Comparison of ENCODE assay signal across 12 cellular contexts in genomic region chr20:4817230-4817671, GRCh38. TPM values are rescaled to one million over a fixed set of nuclear protein-coding genes. Genes with fewer than 3 reads are reported as not detected.
DNase-seq lines count a peak whose midpoint lies in the region; ATAC-seq lines count a peak whose summit lies in the region.
"Had no signal": no experiment of that assay in that cellular context is flagged by ENCODE, and none has a peak within 500 bp of the region (broad histone marks: within the 10 kb centered on the region; RNA-seq: fewer than 3 reads in every experiment).

No MANE protein-coding gene starts in this region.

- H3K14ac ChIP-seq in trophoblast cell (ENCODE audit: low read length): no peak overlapping the region

- no peak overlapping the region for H3K4me3 ChIP-seq in trophoblast cell (ENCODE audit: low read depth, low read length)
- H3K4me3 ChIP-seq: cardiac muscle cell had no signal

- no peak overlapping the region for H2BK12ac ChIP-seq in trophoblast cell (ENCODE audit: low read length)

- H3K23ac ChIP-seq in trophoblast cell (ENCODE audit: low read length): no peak overlapping the region

- no peak overlapping the region for H4K91ac ChIP-seq in trophoblast cell (ENCODE audit: low read depth, low read length)

- no peaks in the 10 kb centered on the region for H3K79me1 ChIP-seq in trophoblast cell (ENCODE audit: low read length)

- H2AFZ ChIP-seq in trophoblast cell (ENCODE audit: insufficient read depth, low read length, poor library complexity): no peak overlapping the region

- peaks cover 1% of the 10 kb centered on the region for H3K9me3 ChIP-seq in trophoblast cell (ENCODE audit: insufficient read depth, low read depth, low read length)

- no peak overlapping the region for H3K4me2 ChIP-seq in trophoblast cell (ENCODE audit: low read length)
- H3K4me2 ChIP-seq: KMS-11 had no signal

- peak overlapping the region; percentile 50 for H3K27ac Mint-ChIP-seq in activated T-cell treated with anti-CD3 and anti-CD28 coated beads, Interleukin-2, amount 50 U/mL, for 24 hours
- H3K27ac Mint-ChIP-seq in IgD-negative memory B cell: peak overlapping the region; percentile 59 to 100 (median 59)
- H3K27ac Mint-ChIP-seq in effector memory CD8-positive, alpha-beta T cell: peak overlapping the region; percentile 19 to 38

- no peak overlapping the region for H3K4me3 Mint-ChIP-seq in activated T-cell treated with anti-CD3 and anti-CD28 coated beads, Interleukin-2, amount 50 U/mL, for 24 hours
- H3K4me3 Mint-ChIP-seq in IgD-negative memory B cell: peak overlapping the region in 3 of 4 donors; percentile 28 to 86 (median 38)
- no peak overlapping the region for H3K4me3 Mint-ChIP-seq in effector memory CD8-positive, alpha-beta T cell

- H4K12ac ChIP-seq in trophoblast cell (ENCODE audit: low read depth, low read length): no peak overlapping the region

- peaks cover 5 to 13% of the 10 kb centered on the region in 2 experiments for H3K4me1 ChIP-seq in trophoblast cell (ENCODE audit: control insufficient read depth in 1 of 2, insufficient read depth in 2 of 2, low read length in 2 of 2)

- no peak overlapping the region for H2AK5ac ChIP-seq in trophoblast cell (ENCODE audit: low read length)

- no peak overlapping the region for H2BK5ac ChIP-seq in trophoblast cell (ENCODE audit: low read depth, low read length, poor library complexity)

- no CpG with 5 or more reads among the region's 3 CpGs for WGBS in trophoblast cell (ENCODE audit: extremely low coverage, insufficient coverage, insufficient read length)

- H3K36me3 Mint-ChIP-seq in activated T-cell treated with anti-CD3 and anti-CD28 coated beads, Interleukin-2, amount 50 U/mL, for 24 hours (ENCODE audit: low read depth): peaks cover 73% of the 10 kb centered on the region
- H3K36me3 Mint-ChIP-seq in IgD-negative memory B cell: peaks cover 9% of the 10 kb centered on the region
- H3K36me3 Mint-ChIP-seq in effector memory CD8-positive, alpha-beta T cell (ENCODE audit: insufficient read depth): peaks cover 51% of the 10 kb centered on the region

- H3K9me3 Mint-ChIP-seq in activated T-cell treated with anti-CD3 and anti-CD28 coated beads, Interleukin-2, amount 50 U/mL, for 24 hours: no peaks in the 10 kb centered on the region
- no peaks in the 10 kb centered on the region for H3K9me3 Mint-ChIP-seq in IgD-negative memory B cell
- no peaks in the 10 kb centered on the region for H3K9me3 Mint-ChIP-seq in effector memory CD8-positive, alpha-beta T cell

- H2BK120ac ChIP-seq in trophoblast cell (ENCODE audit: insufficient read depth, low read length, poor library complexity): no peak overlapping the region

- no peak overlapping the region for H3K9ac ChIP-seq in trophoblast cell (ENCODE audit: low read length)
- H3K9ac ChIP-seq: KMS-11 had no signal

- no peaks in the 10 kb centered on the region for H3K79me2 ChIP-seq in trophoblast cell (ENCODE audit: control insufficient read depth, insufficient read depth, low read length, poor library complexity)

- no peaks in the 10 kb centered on the region for H3K27me3 ChIP-seq in trophoblast cell (ENCODE audit: insufficient read depth, low read length)

- H3K27ac ChIP-seq in trophoblast cell (ENCODE audit: low read depth, low read length): no peak overlapping the region
- H3K27ac ChIP-seq: cardiac muscle cell, KMS-11 had no signal

- no peaks in the 10 kb centered on the region for H3K27me3 Mint-ChIP-seq in activated T-cell treated with anti-CD3 and anti-CD28 coated beads, Interleukin-2, amount 50 U/mL, for 24 hours
- no peaks in the 10 kb centered on the region for H3K27me3 Mint-ChIP-seq in IgD-negative memory B cell
- no peaks in the 10 kb centered on the region for H3K27me3 Mint-ChIP-seq in effector memory CD8-positive, alpha-beta T cell

- ATAC-seq in effector memory CD8-positive, alpha-beta T cell (replicated peaks): no peak

- no peak overlapping the region for H3K18ac ChIP-seq in trophoblast cell (ENCODE audit: low read length)

- peaks cover 5 to 9% of the 10 kb centered on the region in 2 experiments for H3K36me3 ChIP-seq in trophoblast cell (ENCODE audit: control insufficient read depth in 1 of 2, insufficient read depth in 2 of 2, low read length in 2 of 2)
- H3K36me3 ChIP-seq: cardiac muscle cell had no signal

- no peak overlapping the region for H4K8ac ChIP-seq in trophoblast cell (ENCODE audit: low read depth, low read length)

- no peak overlapping the region for H3K4ac ChIP-seq in trophoblast cell (ENCODE audit: low read depth, low read length)

- no peak for DNase-seq in activated T-cell treated with anti-CD3 and anti-CD28 coated beads, Interleukin-2, amount 50 U/mL, for 24 hours
- DNase-seq in activated T-cell treated with anti-CD3 and anti-CD28 coated beads, Interleukin-2, amount 50 U/mL, for 48 hours: no peak
- no peak for DNase-seq in effector memory CD8-positive, alpha-beta T cell
- DNase-seq in trophoblast cell: peak; percentile 44 to 79
- DNase-seq in stimulated activated CD4-positive, alpha-beta T cell treated with anti-CD3 and anti-CD28 coated beads, Interleukin-2, amount 100 ng/mL, for 48 hours: no peak
- no peak for DNase-seq in effector CD8-positive, alpha-beta T cell (lab: John Stamatoyannopoulos, UW)
- no peak for DNase-seq in NCI-H2029 (lab: John Stamatoyannopoulos, UW)
- DNase-seq: AML-193; stimulated activated CD4-positive, alpha-beta T cell treated with anti-CD3 and anti-CD28 coated beads, Interleukin-4, amount 100 ng/mL, for 1 hour had no signal

- peaks cover 76% of the 10 kb centered on the region for H3K4me1 Mint-ChIP-seq in activated T-cell treated with anti-CD3 and anti-CD28 coated beads, Interleukin-2, amount 50 U/mL, for 24 hours (ENCODE audit: low read depth)
- H3K4me1 Mint-ChIP-seq in IgD-negative memory B cell: peaks cover 44 to 71% (median 47%) of the 10 kb centered on the region in 3 donors
- peaks cover 52 to 53% of the 10 kb centered on the region in 2 donors for H3K4me1 Mint-ChIP-seq in effector memory CD8-positive, alpha-beta T cell (ENCODE audit: low read depth in 2 of 2)

RNA-seq across cellular contexts. Expression of gene RASSF2, which starts 6.2 kb away (rescaled TPM):
- polyA plus RNA-seq in IgD-negative memory B cell: 75.6 TPM
- 11.1 and 11.2 TPM in 2 replicates for polyA plus RNA-seq in trophoblast cell (2013)

Comparison
In these comparisons a context has a peak if more than half of its experiments do, and no peak if none do; other contexts are left out.
1. DNase-seq: peak in trophoblast cell (2 of 2); none in activated T-cell treated with anti-CD3 and anti-CD28 coated beads, Interleukin-2, amount 50 U/mL, for 24 hours (single experiment), activated T-cell treated with anti-CD3 and anti-CD28 coated beads, Interleukin-2, amount 50 U/mL, for 48 hours (0 of 2), effector memory CD8-positive, alpha-beta T cell (0 of 3), stimulated activated CD4-positive, alpha-beta T cell treated with anti-CD3 and anti-CD28 coated beads, Interleukin-2, amount 100 ng/mL, for 48 hours (0 of 2), effector CD8-positive, alpha-beta T cell (single experiment) and NCI-H2029 (single experiment).
2. H3K4me3 Mint-ChIP-seq: peak in IgD-negative memory B cell (3 of 4); none in activated T-cell treated with anti-CD3 and anti-CD28 coated beads, Interleukin-2, amount 50 U/mL, for 24 hours (single experiment) and effector memory CD8-positive, alpha-beta T cell (0 of 2).
3. Peak in every context shown above with its lines, with median percentiles within 50 percentile points of each other: H3K27ac Mint-ChIP-seq.